1 cellular context compared by ENCODE assay signal in the genomic region with DNA sequence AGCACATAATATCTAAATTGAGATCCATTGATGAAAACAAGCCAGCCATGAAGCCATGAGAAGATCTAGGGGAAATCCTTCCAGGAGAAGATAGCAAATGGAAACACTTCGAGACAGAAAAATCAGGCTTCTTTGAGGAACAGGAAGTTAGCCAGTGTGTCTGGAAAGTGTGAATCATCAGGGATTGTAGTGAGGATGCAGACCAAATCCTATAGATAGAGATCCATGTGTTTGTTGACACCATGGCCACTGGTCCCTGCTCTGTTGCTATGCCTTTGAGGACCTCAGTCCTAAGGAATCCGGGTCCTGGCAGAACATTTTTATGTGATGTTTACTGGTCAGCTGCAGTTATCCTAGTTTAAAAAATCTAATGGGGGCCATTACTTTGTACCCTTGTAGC.
TF ChIP-seq lines count a peak whose summit lies in the region.

No MANE protein-coding gene starts in this region.

TF ChIP-seq in K562, 482 proteins besides CTCF, POLR2A, EP300 and RAD21 (continued from another document):
- TF ChIP-seq JUND (IDR thresholded peaks at IDR 0.05; ENCODE audit: borderline replicate concordance, low read depth, low read length) (peak; percentile 68; the same call in 1 of the 2 replicates), JUND (tag; IDR thresholded peaks at IDR 0.05; ENCODE audit: borderline replicate concordance, low read depth, low read length) (peak; percentile 86; the same call in 2 of the 3 replicates), ARID1B (IDR thresholded peaks at IDR 0.05) (peak; percentile 12; the same call in 1 of the 2 replicates), JUN (IDR thresholded peaks at IDR 0.05; ENCODE audit: borderline replicate concordance, low read depth, low read length) (0 out of 2 replicates have a peak, but pooled peaks have one; percentile 36), JUN (CRISPR knock-in tag; IDR thresholded peaks at IDR 0.05; ENCODE audit: borderline replicate concordance) (no peak), FOXJ2 (tag; IDR thresholded peaks at IDR 0.05) (peak; percentile 89)
